Comparison of ENCODE assay signal across 8 cellular contexts in the genomic region with DNA sequence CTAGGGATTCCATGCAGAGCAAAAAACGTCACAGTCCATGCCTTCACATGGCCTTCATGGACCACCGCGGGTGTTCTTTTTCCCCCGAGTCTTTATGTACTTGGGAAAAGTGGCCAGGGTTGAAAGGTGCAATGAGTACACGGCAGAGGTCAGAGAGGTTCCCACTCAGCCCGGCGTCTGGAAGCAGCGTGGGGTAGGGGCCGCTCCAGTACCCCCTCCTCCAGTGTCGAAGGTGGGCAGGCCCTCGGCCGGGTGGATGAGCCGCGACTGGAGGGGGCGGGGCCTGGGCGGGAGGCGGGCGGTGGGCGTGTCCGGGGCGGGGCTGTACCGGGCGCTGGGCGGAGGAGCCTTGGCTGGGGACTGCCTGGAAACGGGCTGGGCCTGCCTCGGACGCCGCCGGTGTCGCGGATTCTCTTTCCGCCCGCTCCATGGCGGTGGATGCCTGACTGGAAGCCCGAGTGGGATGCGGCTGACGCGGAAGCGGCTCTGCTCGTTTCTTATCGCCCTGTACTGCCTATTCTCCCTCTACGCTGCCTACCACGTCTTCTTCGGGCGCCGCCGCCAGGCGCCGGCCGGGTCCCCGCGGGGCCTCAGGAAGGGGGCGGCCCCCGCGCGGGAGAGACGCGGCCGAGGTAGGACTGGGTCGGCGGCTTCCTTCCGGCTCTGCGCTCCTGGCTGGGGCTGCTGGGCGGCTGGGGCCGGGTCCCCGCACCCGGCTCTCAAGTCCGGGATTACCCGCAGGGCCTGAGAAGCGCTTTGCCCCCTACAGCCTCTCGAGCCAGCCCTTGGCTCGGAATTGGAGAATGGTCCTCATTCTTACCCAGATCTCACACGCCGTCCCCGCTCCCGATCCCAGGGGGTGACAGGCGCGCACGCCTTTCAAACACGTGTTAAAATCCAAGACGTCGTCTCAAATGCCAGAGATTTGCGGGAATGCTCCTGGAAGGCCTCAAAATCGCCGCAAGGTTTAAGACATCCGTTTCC. TPM values are rescaled to one million over a fixed set of nuclear protein-coding genes. Genes with fewer than 3 reads are reported as not detected.
DNase-seq lines count a peak whose midpoint lies in the region; ATAC-seq and TF ChIP-seq lines count a peak whose summit lies in the region.

A gene with protein sequence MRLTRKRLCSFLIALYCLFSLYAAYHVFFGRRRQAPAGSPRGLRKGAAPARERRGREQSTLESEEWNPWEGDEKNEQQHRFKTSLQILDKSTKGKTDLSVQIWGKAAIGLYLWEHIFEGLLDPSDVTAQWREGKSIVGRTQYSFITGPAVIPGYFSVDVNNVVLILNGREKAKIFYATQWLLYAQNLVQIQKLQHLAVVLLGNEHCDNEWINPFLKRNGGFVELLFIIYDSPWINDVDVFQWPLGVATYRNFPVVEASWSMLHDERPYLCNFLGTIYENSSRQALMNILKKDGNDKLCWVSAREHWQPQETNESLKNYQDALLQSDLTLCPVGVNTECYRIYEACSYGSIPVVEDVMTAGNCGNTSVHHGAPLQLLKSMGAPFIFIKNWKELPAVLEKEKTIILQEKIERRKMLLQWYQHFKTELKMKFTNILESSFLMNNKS (plus strand): TSS at position 412 of the 984 bp plus-strand sequence. CDS start 52 bp downstream, at position 464.

- TF ChIP-seq POLR2A in uterus (IDR thresholded peaks at IDR 0.05) = peak; percentile 59 to 88

- peak in 1 of 4 experiments; percentile 8 for TF ChIP-seq CTCF in uterus (IDR thresholded peaks at IDR 0.05)

- no peaks in the 10 kb centered on the region for H3K36me3 ChIP-seq in uterus

- peak; percentile 89 for DNase-seq in NCI-H146 (lab: John Stamatoyannopoulos, UW)
- peak; percentile 74 to 89 (median 76) for DNase-seq in T-helper 2 cell
- peak; percentile 91 for DNase-seq in left ventricle myocardium superior
- peak; percentile 87 for DNase-seq in putamen (ENCODE audit: low spot score)
- DNase-seq in uterus = peak; percentile 82 to 86

- ATAC-seq in GM18498 (IDR thresholded peaks at IDR 0.05; ENCODE audit: unreplicated experiment) (peak; percentile 98), HG02870 (IDR thresholded peaks at IDR 0.05; ENCODE audit: unreplicated experiment) (peak; percentile 91), left ventricle myocardium superior (peak; percentile 100)

- no peaks in the 10 kb centered on the region for H3K27me3 ChIP-seq in uterus

- peak within 1 kb of the TSS; percentile 85 for H3K27ac ChIP-seq in angular gyrus (ENCODE audit: low read depth, low read length)
- H3K27ac ChIP-seq in uterus = peak within 1 kb of the TSS; percentile 82 to 94

- H3K4me1 ChIP-seq in uterus = no peaks in the 10 kb centered on the region

- no peaks in the 10 kb centered on the region for H3K9me3 ChIP-seq in uterus

- intact Hi-C loops in left ventricle myocardium superior (cut with micrococcal nuclease) = no loop called here
- intact Hi-C loops in uterus (cut with DNase I; ENCODE audit: low total_unique reads) = no loop called here

- peak within 1 kb of the TSS; percentile 67 to 70 for H3K4me3 ChIP-seq in uterus

RNA-seq across cellular contexts. Expression of the gene that starts here (rescaled TPM):
- total RNA-seq in left ventricle myocardium superior (15.5 TPM), uterus (10 to 100 TPM in 3 of 4 donors, 1 to 10 TPM in 1; 2.0 to 24.2 (median 16.3) TPM)

Comparison
In these comparisons a context has a peak if more than half of its experiments do, and no peak if none do; other contexts are left out.
1. Peak in every context shown above with its lines: DNase-seq, ATAC-seq, H3K4me3 ChIP-seq and H3K27ac ChIP-seq.